17 cellular contexts compared by ENCODE assay signal in genomic region chr3:8445861-8446260, GRCh38. TPM values are rescaled to one million over a fixed set of nuclear protein-coding genes. Genes with fewer than 3 reads are reported as not detected.
DNase-seq lines count a peak whose midpoint lies in the region; ATAC-seq, FAIRE-seq and TF ChIP-seq lines count a peak whose summit lies in the region.
"Had no signal": no experiment of that assay in that cellular context is flagged by ENCODE, and none has a peak within 500 bp of the region (broad histone marks: within the 10 kb centered on the region; RNA-seq: fewer than 3 reads in every experiment).

No MANE protein-coding gene starts in this region.

- no peaks in the 10 kb centered on the region for H3K27me3 Mint-ChIP-seq in HFFc6 (ENCODE audit: insufficient read depth)

- 11% methylated on average over 2 of the region's 2 CpGs for WGBS in mammary epithelial cell (ENCODE audit: low coverage, missing lambda C conversion rate)

- H3K27me3 ChIP-seq in mammary epithelial cell (ENCODE audit: insufficient read depth, low read length) (no peaks in the 10 kb centered on the region), lower lobe of right lung (ENCODE audit: low read depth) (no peaks in the 10 kb centered on the region), PC-9 (ENCODE audit: insufficient read depth, low read depth) (no peaks in the 10 kb centered on the region)
- H3K27me3 ChIP-seq: colonic mucosa had no signal

- H3K9me3 ChIP-seq in mammary epithelial cell (replicated peaks; ENCODE audit: insufficient read depth, low read length): no peaks in the 10 kb centered on the region
- H3K9me3 ChIP-seq in lower lobe of right lung: no peaks in the 10 kb centered on the region
- H3K9me3 ChIP-seq in PC-9 (ENCODE audit: insufficient read depth, low read depth): no peaks in the 10 kb centered on the region
- H3K9me3 ChIP-seq: colonic mucosa had no signal

- no peaks in the 10 kb centered on the region for H3K36me3 ChIP-seq in mammary epithelial cell (ENCODE audit: insufficient read depth, low read length)
- H3K36me3 ChIP-seq in lower lobe of right lung: no peaks in the 10 kb centered on the region
- H3K36me3 ChIP-seq in PC-9 (ENCODE audit: low read depth): no peaks in the 10 kb centered on the region
- H3K36me3 ChIP-seq: colonic mucosa had no signal

- no peak overlapping the region for H3K9ac ChIP-seq in mammary epithelial cell (ENCODE audit: insufficient read depth, low read length)

- H3K4me3 Mint-ChIP-seq in HFFc6: peak overlapping the region; percentile 40
- H3K4me3 Mint-ChIP-seq: activated B cell treated with CpG ODN at 0.5 μM for 24 hours; activated T-helper 17 cell treated with anti-CD3 and anti-CD28 coated beads, Interleukin-2, amount 50 U/mL, for 72 hours; IgD-negative memory B cell; naive thymus-derived CD4-positive, alpha-beta T cell; stimulated activated naive CD8-positive, alpha-beta T cell treated with anti-CD3 and anti-CD28 coated beads, Interleukin-15, Interleukin-2, amounts not matched to agents 100 ng/mL and 50 ng/mL, for 24 hours had no signal

- POLR2A ChIA-PET in PC-9 (lab: Charles Lee; ENCODE audit: unreplicated experiment): interaction anchor here (0.7 kb wide), 1 partner anchor 581 kb away, joined by 5 read pairs; no protein-coding TSS in a partner anchor

- no peaks in the 10 kb centered on the region for H3K36me3 Mint-ChIP-seq in HFFc6 (ENCODE audit: low read depth)
- H3K36me3 Mint-ChIP-seq: IgD-negative memory B cell; naive thymus-derived CD4-positive, alpha-beta T cell had no signal

- TF ChIP-seq CTCF in HFFc6 (IDR thresholded peaks at IDR 0.05): no peak
- no peak for TF ChIP-seq CTCF in mammary epithelial cell (conservative IDR thresholded peaks at IDR 0.05 in 1 of 2, IDR thresholded peaks at IDR 0.05 in 1 of 2; ENCODE audit: extremely low read depth in 1 of 2, insufficient read depth in 1 of 2, low read depth in 1 of 2, low read length in 2 of 2)
- TF ChIP-seq CTCF in lower lobe of right lung (IDR thresholded peaks at IDR 0.05): no peak
- no peak for TF ChIP-seq CTCF in PC-9 (conservative IDR thresholded peaks at IDR 0.05)

- peaks cover 20% of the 10 kb centered on the region for H3F3A ChIP-seq in PC-9 (ENCODE audit: insufficient read depth, low read depth)

- H3K4me1 Mint-ChIP-seq in HFFc6 (ENCODE audit: low read depth): peaks cover 12% of the 10 kb centered on the region
- H3K4me1 Mint-ChIP-seq: activated B cell treated with CpG ODN at 0.5 μM for 24 hours; activated T-helper 17 cell treated with anti-CD3 and anti-CD28 coated beads, Interleukin-2, amount 50 U/mL, for 72 hours had no signal

- peak; percentile 90 for DNase-seq in HFFc6
- peak; percentile 73 for DNase-seq in mammary epithelial cell
- no peak for DNase-seq in lower lobe of right lung
- DNase-seq in T1000 (lab: John Stamatoyannopoulos, UW): no peak
- DNase-seq in PC-9: no peak
- DNase-seq in NCI-H1092 (lab: John Stamatoyannopoulos, UW): no peak
- DNase-seq: activated B cell treated with CpG ODN at 0.5 μM for 24 hours; C1 segment of cervical spinal cord; colonic mucosa; naive thymus-derived CD4-positive, alpha-beta T cell; RPMI8226 had no signal

- no peaks in the 10 kb centered on the region for H3K9me2 ChIP-seq in PC-9 (ENCODE audit: insufficient read depth)

- no peak overlapping the region; the same call in 1 of the 2 replicates for H3K27ac Mint-ChIP-seq in HFFc6
- H3K27ac Mint-ChIP-seq: activated B cell treated with CpG ODN at 0.5 μM for 24 hours; activated T-helper 17 cell treated with anti-CD3 and anti-CD28 coated beads, Interleukin-2, amount 50 U/mL, for 72 hours; IgD-negative memory B cell; naive thymus-derived CD4-positive, alpha-beta T cell; stimulated activated naive CD8-positive, alpha-beta T cell treated with anti-CD3 and anti-CD28 coated beads, Interleukin-15, Interleukin-2, amounts not matched to agents 100 ng/mL and 50 ng/mL, for 24 hours had no signal

- H3K9me3 Mint-ChIP-seq in HFFc6: no peaks in the 10 kb centered on the region
- H3K9me3 Mint-ChIP-seq: activated T-helper 17 cell treated with anti-CD3 and anti-CD28 coated beads, Interleukin-2, amount 50 U/mL, for 72 hours; stimulated activated naive CD8-positive, alpha-beta T cell treated with anti-CD3 and anti-CD28 coated beads, Interleukin-15, Interleukin-2, amounts not matched to agents 100 ng/mL and 50 ng/mL, for 24 hours had no signal

- H4K20me1 ChIP-seq in mammary epithelial cell (ENCODE audit: insufficient read depth, low read length) (no peaks in the 10 kb centered on the region), PC-9 (ENCODE audit: insufficient read depth) (no peaks in the 10 kb centered on the region)

- dilution Hi-C loops in mammary epithelial cell (cut with HindIII; ENCODE audit: low sequenced_read_pairs): loop anchor here (25.0 kb wide), 1 partner anchor 166 kb away; no protein-coding TSS in a partner anchor

- in situ Hi-C loops in mammary epithelial cell (cut with MboI; ENCODE audit: low sequenced_read_pairs in 2 of 2): no loop called here

- H2AFZ ChIP-seq in mammary epithelial cell (ENCODE audit: low read depth, low read length) (peak overlapping the region; percentile 59), PC-9 (no peak overlapping the region)

- H3K4me2 ChIP-seq in mammary epithelial cell (ENCODE audit: insufficient read depth, low read depth, low read length) (no peak overlapping the region), PC-9 (no peak overlapping the region)

- intact Hi-C loops in mammary epithelial cell (cut with micrococcal nuclease) (loop anchor here (2.0 kb wide), 1 partner anchor 55 kb away; the partner anchor contains the start of gene LMCD1), lower lobe of right lung (cut with DNase I) (no loop called here), PC-9 (cut with micrococcal nuclease; ENCODE audit: unreplicated experiment) (no loop called here)

- H3K27ac ChIP-seq in mammary epithelial cell (ENCODE audit: insufficient read depth, low read depth, low read length) (no peak overlapping the region), lower lobe of right lung (peak overlapping the region; percentile 80), PC-9 (no peak overlapping the region)
- H3K27ac ChIP-seq: colonic mucosa had no signal

- peak; percentile 93 for FAIRE-seq in A204.1 (lab: Jason Lieb, UNC)
- FAIRE-seq: GM12878 had no signal

- no peak for ATAC-seq in lower lobe of right lung
- no peak for ATAC-seq in HG03342 (IDR thresholded peaks at IDR 0.05; ENCODE audit: unreplicated experiment)
- ATAC-seq: activated T-helper 17 cell treated with anti-CD3 and anti-CD28 coated beads, Interleukin-2, amount 50 U/mL, for 72 hours; GM12878; naive thymus-derived CD4-positive, alpha-beta T cell had no signal

- CTCF ChIA-PET in mammary epithelial cell (lab: Charles Lee; ENCODE audit: low non-redundant PET): no interaction called here
- CTCF ChIA-PET in PC-9 (lab: Charles Lee): no interaction called here

- H3K4me1 ChIP-seq in mammary epithelial cell (ENCODE audit: insufficient read depth, low read length) (peaks cover 5% of the 10 kb centered on the region), lower lobe of right lung (peaks cover 33% of the 10 kb centered on the region), PC-9 (replicated peaks; ENCODE audit: insufficient read depth) (peaks cover 25% of the 10 kb centered on the region)

- H3K79me2 ChIP-seq in mammary epithelial cell (ENCODE audit: insufficient read depth, low read length) (no peaks in the 10 kb centered on the region), PC-9 (ENCODE audit: low read depth) (no peaks in the 10 kb centered on the region)

- H3K4me3 ChIP-seq in mammary epithelial cell (replicated peaks in 1 of 3; ENCODE audit: insufficient read depth in 1 of 3, low read depth in 2 of 3, low read length in 3 of 3) (no peak overlapping the region), lower lobe of right lung (no peak overlapping the region), PC-9 (no peak overlapping the region)
- H3K4me3 ChIP-seq: colonic mucosa, GM12878 had no signal

- BruUV-seq in mammary epithelial cell (replicated peaks; lab: Mats Ljungman, UMichigan) (no TSS peak), PC-9 (replicated peaks; lab: Mats Ljungman, UMichigan) (no TSS peak)

RNA-seq across cellular contexts. Expression of gene LMCD1, which starts 55.8 kb away (rescaled TPM):
- 10 to 100 TPM; 20.1 to 50.6 (median 23.3) TPM for total RNA-seq in HFFc6 (2021; fragmentation: NEBNext Ultra II Directional; extraction: Animal tissue kit (Norgen Biotek cat#: 25700))
- total RNA-seq in mammary epithelial cell (1 to 10 TPM; 1.9 to 4.5 TPM), lower lobe of right lung (93.6 TPM), PC-9 (2021) (10.0 and 10.3 TPM in 2 replicates)
- polyA plus RNA-seq in mammary epithelial cell: 4.4 TPM
- polyA minus RNA-seq in mammary epithelial cell: 6.4 TPM
- polyA plus RNA-seq: naive thymus-derived CD4-positive, alpha-beta T cell had no signal

Comparison
In these comparisons a context has a peak if more than half of its experiments do, and no peak if none do; other contexts are left out.
1. DNase-seq: peak in HFFc6 (single experiment) and mammary epithelial cell (single experiment); none in lower lobe of right lung (single experiment), T1000 (single experiment), PC-9 (0 of 2) and NCI-H1092 (single experiment).